ENCODE assay signal across 22 cellular contexts in the genomic region with DNA sequence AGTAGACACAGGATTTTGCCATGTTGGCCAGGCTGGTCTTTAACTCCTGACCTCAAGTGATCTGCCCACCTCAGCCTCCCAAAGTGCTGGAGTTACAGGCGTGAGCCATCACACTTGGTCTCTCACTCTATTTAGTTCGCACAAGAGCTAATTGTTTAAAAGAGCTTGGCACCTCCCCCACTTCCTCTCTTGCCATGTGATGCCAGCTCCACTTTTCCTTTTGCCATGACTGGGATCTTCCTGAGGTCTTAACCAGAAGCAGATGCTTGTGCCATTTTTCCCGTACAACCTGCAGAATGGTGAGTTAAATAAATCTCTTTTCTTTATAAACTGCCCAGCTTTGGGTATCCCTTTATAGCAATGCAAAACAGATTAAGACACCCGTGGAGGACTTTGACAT.
DNase-seq lines count a peak whose midpoint lies in the region; FAIRE-seq and TF ChIP-seq lines count a peak whose summit lies in the region.
"Had no signal": no experiment of that assay in that cellular context is flagged by ENCODE, and none has a peak within 500 bp of the region (broad histone marks: within the 10 kb centered on the region; RNA-seq: fewer than 3 reads in every experiment).

No MANE protein-coding gene starts in this region.

- no peaks in the 10 kb centered on the region for H3K36me3 ChIP-seq in endothelial cell of umbilical vein (ENCODE audit: control insufficient read depth in 2 of 2, extremely low read depth in 1 of 2, insufficient read depth in 2 of 2, low read length in 2 of 2)
- H3K36me3 ChIP-seq: BE2C; BLaER1 treated with 17β-estradiol and CSF1 and Interleukin-3, amounts not matched to agents 10 nM and 100 nM; HAP-1 had no signal

- H3K27me3 ChIP-seq in endothelial cell of umbilical vein (ENCODE audit: control insufficient read depth in 2 of 2, insufficient read depth in 2 of 2, low read length in 2 of 2), result no peaks in the 10 kb centered on the region
- H3K27me3 ChIP-seq: BE2C; BLaER1 treated with 17β-estradiol and CSF1 and Interleukin-3, amounts not matched to agents 10 nM and 100 nM had no signal

- no peak for FAIRE-seq in endothelial cell of umbilical vein (lab: Jason Lieb, UNC)
- FAIRE-seq: A204.1, GM12891, GM19239, H54 had no signal

- peaks cover 35% of the 10 kb centered on the region for H3K4me1 ChIP-seq in endothelial cell of umbilical vein (ENCODE audit: control insufficient read depth, extremely low read depth, insufficient read depth, low read length)
- H3K4me1 ChIP-seq: BLaER1 treated with 17β-estradiol and CSF1 and Interleukin-3, amounts not matched to agents 10 nM and 100 nM; HAP-1 had no signal

- CTCF ChIA-PET in endothelial cell of umbilical vein (lab: Charles Lee), result interaction anchor here (0.9 to 1.1 kb wide), 2 partner anchors 9 to 200 kb away, joined by 4 read pairs; partner anchors contain the start of gene FRMD6

- dilution Hi-C loops in endothelial cell of umbilical vein (cut with MboI; ENCODE audit: extremely low pct_ligation_motif_present, low sequenced_read_pairs), result no loop called here

- H2AFZ ChIP-seq in endothelial cell of umbilical vein (ENCODE audit: low read depth, low read length), result no peak overlapping the region

- no peaks in the 10 kb centered on the region for H4K20me1 ChIP-seq in endothelial cell of umbilical vein (replicated peaks; ENCODE audit: control insufficient read depth, extremely low read depth, insufficient read depth, low read length)
- H4K20me1 ChIP-seq: BLaER1 treated with 17β-estradiol and CSF1 and Interleukin-3, amounts not matched to agents 10 nM and 100 nM had no signal

- no peak overlapping the region for H3K4me3 ChIP-seq in endothelial cell of umbilical vein (replicated peaks in 1 of 3; ENCODE audit: insufficient read depth in 1 of 3, low read depth in 1 of 3, low read length in 3 of 3)
- H3K4me3 ChIP-seq: BLaER1 treated with 17β-estradiol and CSF1 and Interleukin-3, amounts not matched to agents 10 nM and 100 nM; HAP-1 had no signal

- no TSS peak for BruUV-seq in endothelial cell of umbilical vein (replicated peaks; lab: Mats Ljungman, UMichigan)

- H3K9me1 ChIP-seq in endothelial cell of umbilical vein (replicated peaks; ENCODE audit: control insufficient read depth, extremely low read depth, insufficient read depth, low read length), result no peaks in the 10 kb centered on the region

- H3K4me2 ChIP-seq in endothelial cell of umbilical vein (ENCODE audit: insufficient read depth, low read length), result no peak overlapping the region
- H3K4me2 ChIP-seq: BLaER1 treated with 17β-estradiol and CSF1 and Interleukin-3, amounts not matched to agents 10 nM and 100 nM had no signal

- H3K79me2 ChIP-seq in endothelial cell of umbilical vein (ENCODE audit: control insufficient read depth, insufficient read depth, low read length), result no peaks in the 10 kb centered on the region

- no peak for TF ChIP-seq CTCF in endothelial cell of umbilical vein (IDR thresholded peaks at IDR 0.05; ENCODE audit: extremely low read depth in 1 of 2, insufficient read depth in 1 of 2, low read depth in 1 of 2, low read length in 2 of 2)

- DNase-seq in RPMI7951 (ENCODE audit: low read depth), result peak; percentile 42
- DNase-seq in endothelial cell of umbilical vein (ENCODE audit: low read depth, low spot score), result peak; percentile 42
- DNase-seq in lung microvascular endothelial cell (ENCODE audit: low read depth in 2 of 2), result peak; percentile 25 to 51
- DNase-seq in UCSD-AML1 (lab: John Stamatoyannopoulos, UW; ENCODE audit: unreplicated experiment), result no peak
- no peak for DNase-seq in putamen (ENCODE audit: low spot score)
- DNase-seq in activated effector memory CD4-positive, alpha-beta T cell treated with Interleukin-2 at 50 U/mL for 16 hours, result no peak
- DNase-seq: AML-193; BE2C; Calu3; CD4-positive, alpha-beta T cell; CD8-positive, alpha-beta memory T cell; DMS53; DMS79 treated with DMSO at 0.1 percent for 48 hours; GF-D8; GOT3; HFFc6 had no signal

- no peak overlapping the region for H3K27ac ChIP-seq in endothelial cell of umbilical vein (ENCODE audit: insufficient read depth, low read depth, low read length)
- H3K27ac ChIP-seq: BLaER1 treated with 17β-estradiol and CSF1 and Interleukin-3, amounts not matched to agents 10 nM and 100 nM had no signal

- intact Hi-C loops in endothelial cell of umbilical vein (cut with micrococcal nuclease), result no loop called here

- POLR2A ChIA-PET in endothelial cell of umbilical vein (lab: Charles Lee), result interaction anchor here (0.6 kb wide), 1 partner anchor 664 kb away, joined by 3 read pairs; no protein-coding TSS in a partner anchor

- no peak overlapping the region for H3K9ac ChIP-seq in endothelial cell of umbilical vein (replicated peaks; ENCODE audit: extremely low read depth, insufficient read depth, low read length)
- H3K9ac ChIP-seq: BLaER1 treated with 17β-estradiol and CSF1 and Interleukin-3, amounts not matched to agents 10 nM and 100 nM had no signal

- no peak for TF ChIP-seq POLR2A in endothelial cell of umbilical vein (IDR thresholded peaks at IDR 0.05; ENCODE audit: low read depth, low read length)

- no peaks in the 10 kb centered on the region for H3K9me3 ChIP-seq in endothelial cell of umbilical vein (replicated peaks; ENCODE audit: control insufficient read depth, insufficient read depth, low read length)
- H3K9me3 ChIP-seq: BE2C; BLaER1 treated with 17β-estradiol and CSF1 and Interleukin-3, amounts not matched to agents 10 nM and 100 nM; HAP-1 had no signal

TF ChIP-seq in endothelial cell of umbilical vein, 7 proteins besides CTCF, POLR2A, EP300 and RAD21:
- peak; percentile 28 for TF ChIP-seq POLR2AphosphoS5 (IDR thresholded peaks at IDR 0.05; ENCODE audit: insufficient read depth, low read depth, low read length)
- TF ChIP-seq MAX (IDR thresholded peaks at IDR 0.05; ENCODE audit: insufficient read depth, insufficient read length), result no peak
- TF ChIP-seq EZH2 (IDR thresholded peaks at IDR 0.05; ENCODE audit: borderline replicate concordance, low read depth, low read length, severe bottlenecking), result no peak

Comparison
In these comparisons a context has a peak if more than half of its experiments do, and no peak if none do; other contexts are left out.
1. DNase-seq: peak in RPMI7951 (single experiment), endothelial cell of umbilical vein (single experiment) and lung microvascular endothelial cell (2 of 2); none in UCSD-AML1 (single experiment), putamen (single experiment) and activated effector memory CD4-positive, alpha-beta T cell treated with Interleukin-2 at 50 U/mL for 16 hours (single experiment).